In genomic region chr17:46124695-46125592, GRCh38 we compare ENCODE assay signal across 25 cellular contexts.
DNase-seq lines count a peak whose midpoint lies in the region; ATAC-seq, FAIRE-seq and TF ChIP-seq lines count a peak whose summit lies in the region.
"Had no signal": no experiment of that assay in that cellular context is flagged by ENCODE, and none has a peak within 500 bp of the region (broad histone marks: within the 10 kb centered on the region; RNA-seq: fewer than 3 reads in every experiment).

No MANE protein-coding gene starts in this region.

- H3K4me1 ChIP-seq in Karpas-422 (ENCODE audit: low read length) (peaks cover 86% of the 10 kb centered on the region), endodermal cell (ENCODE audit: control insufficient read depth, insufficient read depth, low read length) (peaks cover 9% of the 10 kb centered on the region), OCI-LY7 (ENCODE audit: insufficient read depth, low read length, poor library complexity, severe bottlenecking) (peaks cover 22% of the 10 kb centered on the region)

- H3K4me2 ChIP-seq in Karpas-422 (ENCODE audit: low read depth, low read length, poor library complexity, severe bottlenecking) (no peak overlapping the region), OCI-LY7 (ENCODE audit: low read length) (no peak overlapping the region)

- H3K79me2 ChIP-seq in Karpas-422 (ENCODE audit: low read length): peaks cover 99% of the 10 kb centered on the region
- peaks cover 97% of the 10 kb centered on the region for H3K79me2 ChIP-seq in OCI-LY7 (ENCODE audit: insufficient read depth, low read depth, low read length)

- DNase-seq in GM12891 (ENCODE audit: insufficient read length, low spot score) (no peak), Karpas-422 (no peak), endodermal cell (peak; percentile 5), progenitor cell of endocrine pancreas (ENCODE audit: low spot score, unreplicated experiment) (no peak), Kasumi-1 (lab: John Stamatoyannopoulos, UW) (no peak), hypothalamus (lab: John Stamatoyannopoulos, UW) (no peak), OCI-LY7 (ENCODE audit: low spot score) (no peak)
- DNase-seq: activated CD8-positive, alpha-beta T cell treated with anti-CD3 and anti-CD28 coated beads for 36 hours; activated effector memory CD4-positive, alpha-beta T cell treated with Interleukin-2 at 50 U/mL for 16 hours; body of pancreas; glutamatergic neuron; GOT3; lower lobe of right lung; mucosa of descending colon; NCI-H1105; NCI-H187 treated with DMSO at 0.1 percent for 48 hours; NCI-H2171 treated with DMSO at 0.1 percent for 48 hours; NCI-H524 treated with DMSO at 0.1 percent for 48 hours had no signal

- no peak overlapping the region for H3K4me3 Mint-ChIP-seq in endodermal cell
- no peak overlapping the region for H3K4me3 Mint-ChIP-seq in progenitor cell of endocrine pancreas (ENCODE audit: low read depth)
- H3K4me3 Mint-ChIP-seq: activated CD8-positive, alpha-beta T cell treated with anti-CD3 and anti-CD28 coated beads for 36 hours; neural crest cell; stimulated activated naive CD8-positive, alpha-beta T cell treated with anti-CD3 and anti-CD28 coated beads, Interleukin-15, Interleukin-2, amounts not matched to agents 100 ng/mL and 50 ng/mL, for 24 hours had no signal

- no peak for TF ChIP-seq POLR2A in GM12891 (IDR thresholded peaks at IDR 0.05; ENCODE audit: low read depth, low read length)

- no peaks in the 10 kb centered on the region; the same call in 1 of the 2 replicates for H3K36me3 ChIP-seq in Karpas-422 (ENCODE audit: insufficient read depth, low read length)
- peaks cover 6% of the 10 kb centered on the region for H3K36me3 ChIP-seq in endodermal cell (ENCODE audit: control insufficient read depth, insufficient read depth, low read length)
- peaks cover 29% of the 10 kb centered on the region; the same call in 1 of the 2 replicates for H3K36me3 ChIP-seq in OCI-LY7 (ENCODE audit: insufficient read depth, low read length)
- H3K36me3 ChIP-seq: lower lobe of right lung had no signal

- H3K27ac ChIP-seq in Karpas-422 (ENCODE audit: low read length): peak overlapping the region; percentile 35
- H3K27ac ChIP-seq in endodermal cell (ENCODE audit: low read depth, low read length): no peak overlapping the region
- H3K27ac ChIP-seq in OCI-LY7 (ENCODE audit: low read depth, low read length, poor library complexity, severe bottlenecking): no peak overlapping the region
- H3K27ac ChIP-seq: C4-2B, epithelial cell of prostate, lower lobe of right lung had no signal

- CTCF ChIA-PET in OCI-LY7 (lab: Charles Lee; ENCODE audit: unreplicated experiment): no interaction called here

- H3K9me2 ChIP-seq in Karpas-422 (replicated peaks; ENCODE audit: insufficient read depth, low read length): no peaks in the 10 kb centered on the region
- H3K9me2 ChIP-seq in OCI-LY7 (ENCODE audit: insufficient read depth, low read length): no peaks in the 10 kb centered on the region

- no peaks in the 10 kb centered on the region for H3K9me3 ChIP-seq in Karpas-422 (ENCODE audit: low read length)
- no peaks in the 10 kb centered on the region for H3K9me3 ChIP-seq in endodermal cell (ENCODE audit: control insufficient read depth, low read length)
- no peaks in the 10 kb centered on the region for H3K9me3 ChIP-seq in OCI-LY7 (ENCODE audit: low read length)
- H3K9me3 ChIP-seq: body of pancreas, lower lobe of right lung, mucosa of descending colon had no signal

- WGBS in endodermal cell (ENCODE audit: insufficient coverage in 1 of 2, insufficient read length in 1 of 2), 2 experiments: 97 to 98% methylated on average over 5 to 6 of the region's 7 CpGs

- H3K27me3 ChIP-seq in Karpas-422 (ENCODE audit: low read length) (no peaks in the 10 kb centered on the region), endodermal cell (ENCODE audit: control insufficient read depth, insufficient read depth, low read length, poor library complexity, severe bottlenecking) (no peaks in the 10 kb centered on the region)
- H3K27me3 ChIP-seq: body of pancreas had no signal

- H3K27ac Mint-ChIP-seq in endodermal cell (no peak overlapping the region), progenitor cell of endocrine pancreas (peak overlapping the region; percentile 8)
- H3K27ac Mint-ChIP-seq: activated CD8-positive, alpha-beta T cell treated with anti-CD3 and anti-CD28 coated beads for 36 hours had no signal

- BruUV-seq in OCI-LY7 (replicated peaks; lab: Mats Ljungman, UMichigan): no TSS peak

- POLR2A ChIA-PET in OCI-LY7 (lab: Charles Lee): interaction anchor here (0.6 to 0.9 kb wide), 4 partner anchors 10 to 73 kb away, joined by 3 to 5 read pairs (median 4); no protein-coding TSS in a partner anchor

- no peaks in the 10 kb centered on the region for H3K27me3 Mint-ChIP-seq in endodermal cell (ENCODE audit: insufficient read depth)
- H3K27me3 Mint-ChIP-seq in progenitor cell of endocrine pancreas: no peaks in the 10 kb centered on the region
- H3K27me3 Mint-ChIP-seq: activated CD8-positive, alpha-beta T cell treated with anti-CD3 and anti-CD28 coated beads for 36 hours; stimulated activated naive CD8-positive, alpha-beta T cell treated with anti-CD3 and anti-CD28 coated beads, Interleukin-15, Interleukin-2, amounts not matched to agents 100 ng/mL and 50 ng/mL, for 24 hours had no signal

- no peak for ATAC-seq in HG03378 (IDR thresholded peaks at IDR 0.05; ENCODE audit: unreplicated experiment)
- ATAC-seq: activated CD4-positive, CD25-positive, alpha-beta regulatory T cell treated with anti-CD3 and anti-CD28 coated beads, Interleukin-2, amount 50 U/mL, for 24 hours; activated CD8-positive, alpha-beta T cell treated with anti-CD3 and anti-CD28 coated beads for 36 hours; mucosa of descending colon had no signal

- intact Hi-C loops in OCI-LY7 (cut with micrococcal nuclease; ENCODE audit: unreplicated experiment): no loop called here

- H3K36me3 Mint-ChIP-seq in endodermal cell (ENCODE audit: low read depth): no peaks in the 10 kb centered on the region
- peaks cover 2% of the 10 kb centered on the region for H3K36me3 Mint-ChIP-seq in progenitor cell of endocrine pancreas (ENCODE audit: insufficient read depth)

- no peak overlapping the region for H2AFZ ChIP-seq in Karpas-422 (ENCODE audit: low read length)
- no peak overlapping the region for H2AFZ ChIP-seq in OCI-LY7 (ENCODE audit: low read length)

- H3K4me1 Mint-ChIP-seq in endodermal cell: peaks cover 55% of the 10 kb centered on the region
- H3K4me1 Mint-ChIP-seq in progenitor cell of endocrine pancreas (ENCODE audit: low read depth): peaks cover 35% of the 10 kb centered on the region

- H3K9me3 Mint-ChIP-seq in endodermal cell (no peaks in the 10 kb centered on the region), progenitor cell of endocrine pancreas (ENCODE audit: low read depth) (no peaks in the 10 kb centered on the region)
- H3K9me3 Mint-ChIP-seq: activated CD8-positive, alpha-beta T cell treated with anti-CD3 and anti-CD28 coated beads for 36 hours; neural crest cell; stimulated activated naive CD8-positive, alpha-beta T cell treated with anti-CD3 and anti-CD28 coated beads, Interleukin-15, Interleukin-2, amounts not matched to agents 100 ng/mL and 50 ng/mL, for 24 hours had no signal

- TF ChIP-seq CTCF in endodermal cell (conservative IDR thresholded peaks at IDR 0.05) (no peak), progenitor cell of endocrine pancreas (IDR thresholded peaks at IDR 0.05; ENCODE audit: unreplicated experiment) (no peak), OCI-LY7 (conservative IDR thresholded peaks at IDR 0.05; ENCODE audit: low read length) (no peak)

- FAIRE-seq in GM12891 (lab: Jason Lieb, UNC): peak; percentile 69
- FAIRE-seq: keratinocyte had no signal

- H3K9ac ChIP-seq in Karpas-422 (ENCODE audit: low read length) (no peak overlapping the region), endodermal cell (ENCODE audit: extremely low read depth, low read length, poor library complexity, severe bottlenecking) (no peak overlapping the region)

- H3K4me3 ChIP-seq in Karpas-422 (ENCODE audit: low read length) (no peak overlapping the region), endodermal cell (ENCODE audit: low read length) (no peak overlapping the region), OCI-LY7 (ENCODE audit: low read depth, low read length, poor library complexity, severe bottlenecking) (no peak overlapping the region)
- H3K4me3 ChIP-seq: body of pancreas, lower lobe of right lung, mucosa of descending colon had no signal

- peaks cover 54% of the 10 kb centered on the region for H4K20me1 ChIP-seq in Karpas-422 (ENCODE audit: insufficient read depth, low read depth, low read length)
- peaks cover 43% of the 10 kb centered on the region for H4K20me1 ChIP-seq in OCI-LY7 (ENCODE audit: insufficient read depth, low read length)

TF ChIP-seq in GM12891, 5 proteins besides CTCF, POLR2A, EP300 and RAD21:
- TF ChIP-seq SPI1 (IDR thresholded peaks at IDR 0.05; ENCODE audit: low read depth, low read length) (no peak), PAX5 (IDR thresholded peaks at IDR 0.05; ENCODE audit: insufficient read depth, low read length, severe bottlenecking) (no peak), POLR2AphosphoS5 (IDR thresholded peaks at IDR 0.05; ENCODE audit: low read depth, low read length) (no peak), TAF1 (IDR thresholded peaks at IDR 0.05; ENCODE audit: low read depth, low read length) (no peak), POU2F2 (IDR thresholded peaks at IDR 0.05; ENCODE audit: low read depth, low read length) (no peak)
